Comparison of ENCODE assay signal across 10 cellular contexts in the genomic region with DNA sequence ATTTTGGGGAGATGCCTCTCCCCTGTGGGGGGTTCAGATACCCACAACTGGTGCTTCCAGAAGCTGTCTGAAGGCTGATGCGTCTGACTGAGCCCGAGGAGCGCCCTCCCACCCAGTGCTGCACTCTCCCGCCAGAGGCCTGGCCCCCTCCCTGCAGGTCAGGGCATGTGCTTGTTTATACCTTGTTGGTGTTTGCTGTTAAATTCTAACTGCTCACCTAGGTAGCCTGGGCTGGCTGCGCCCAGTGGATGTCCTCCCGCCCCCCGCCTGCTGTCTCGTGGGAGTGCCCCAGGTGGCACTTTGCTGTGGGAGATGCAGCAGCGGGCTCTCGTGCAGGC. TPM values are rescaled to one million over a fixed set of nuclear protein-coding genes. Genes with fewer than 3 reads are reported as not detected.
A peak's percentile ranks its signal among the peaks of the same experiment; 100 is the strongest.
DNase-seq lines count a peak whose midpoint lies in the region; ATAC-seq and TF ChIP-seq lines count a peak whose summit lies in the region.
"Had no signal": no experiment of that assay in that cellular context is flagged by ENCODE, and none has a peak within 500 bp of the region (broad histone marks: within the 10 kb centered on the region; RNA-seq: fewer than 3 reads in every experiment).

No MANE protein-coding gene starts in this region.

- TF ChIP-seq CTCF in left lung (IDR thresholded peaks at IDR 0.05) (no peak), glutamatergic neuron (IDR thresholded peaks at IDR 0.05; ENCODE audit: partially characterized antibody, unreplicated experiment) (no peak)

- no peak overlapping the region for H3K4me3 ChIP-seq in left lung

- H3K9me3 ChIP-seq in left lung = no peaks in the 10 kb centered on the region

- H3K36me3 Mint-ChIP-seq in T-helper 1 cell treated with Interleukin-12 subunit alpha and Interleukin-12 subunit beta and Interleukin-4 antibody, amounts not matched to agents 30 μg/mL and 1 μg/mL, for 36 hours (ENCODE audit: low read depth) = peaks cover 13% of the 10 kb centered on the region
- H3K36me3 Mint-ChIP-seq in activated naive CD8-positive, alpha-beta T cell = peaks cover 3% of the 10 kb centered on the region
- H3K36me3 Mint-ChIP-seq in glutamatergic neuron (ENCODE audit: unreplicated experiment) = no peaks in the 10 kb centered on the region

- peaks cover 0 to 17% of the 10 kb centered on the region in 2 donors for H3K36me3 ChIP-seq in left lung

- DNase-seq in T-helper 1 cell (no peak), left lung (peak in 1 of 2 donors; percentile 31), substantia nigra (lab: John Stamatoyannopoulos, UW) (peak in 1 of 49 donors; percentile 80), glutamatergic neuron (no peak), NCI-H1048 (lab: John Stamatoyannopoulos, UW) (no peak)
- no peak for DNase-seq in activated CD4-positive, alpha-beta T cell treated with anti-CD3 and anti-CD28 coated beads for 1 hour
- DNase-seq: activated gamma-delta T cell treated with Interleukin-2 at 50 U/mL for 16 hours had no signal

- no peak overlapping the region for H3K27ac Mint-ChIP-seq in T-helper 1 cell treated with Interleukin-12 subunit alpha and Interleukin-12 subunit beta and Interleukin-4 antibody, amounts not matched to agents 30 μg/mL and 1 μg/mL, for 36 hours
- peak overlapping the region; percentile 99 for H3K27ac Mint-ChIP-seq in activated naive CD8-positive, alpha-beta T cell
- H3K27ac Mint-ChIP-seq in glutamatergic neuron (ENCODE audit: unreplicated experiment) = no peak overlapping the region

- no peaks in the 10 kb centered on the region for H3K27me3 ChIP-seq in left lung

- intact Hi-C loops in left lung (cut with DNase I) = no loop called here

- no peaks in the 10 kb centered on the region for H3K27me3 Mint-ChIP-seq in T-helper 1 cell treated with Interleukin-12 subunit alpha and Interleukin-12 subunit beta and Interleukin-4 antibody, amounts not matched to agents 30 μg/mL and 1 μg/mL, for 36 hours (ENCODE audit: low read depth)
- H3K27me3 Mint-ChIP-seq in activated naive CD8-positive, alpha-beta T cell = no peaks in the 10 kb centered on the region
- H3K27me3 Mint-ChIP-seq in glutamatergic neuron (ENCODE audit: unreplicated experiment) = peaks cover 4% of the 10 kb centered on the region

- H3K4me1 ChIP-seq in left lung = peaks cover 70 to 99% of the 10 kb centered on the region in 2 donors

- H3K9me3 Mint-ChIP-seq in T-helper 1 cell treated with Interleukin-12 subunit alpha and Interleukin-12 subunit beta and Interleukin-4 antibody, amounts not matched to agents 30 μg/mL and 1 μg/mL, for 36 hours = no peaks in the 10 kb centered on the region
- no peaks in the 10 kb centered on the region for H3K9me3 Mint-ChIP-seq in activated naive CD8-positive, alpha-beta T cell (ENCODE audit: low read depth)
- peaks cover 9% of the 10 kb centered on the region for H3K9me3 Mint-ChIP-seq in glutamatergic neuron (ENCODE audit: unreplicated experiment)

- peak overlapping the region; percentile 65 for H3K4me3 Mint-ChIP-seq in T-helper 1 cell treated with Interleukin-12 subunit alpha and Interleukin-12 subunit beta and Interleukin-4 antibody, amounts not matched to agents 30 μg/mL and 1 μg/mL, for 36 hours
- no peak overlapping the region for H3K4me3 Mint-ChIP-seq in activated naive CD8-positive, alpha-beta T cell
- no peak overlapping the region for H3K4me3 Mint-ChIP-seq in glutamatergic neuron (ENCODE audit: unreplicated experiment)

- no peak for ATAC-seq in left lung
- ATAC-seq: Panc1 had no signal

- peaks cover 85% of the 10 kb centered on the region for H3K4me1 Mint-ChIP-seq in T-helper 1 cell treated with Interleukin-12 subunit alpha and Interleukin-12 subunit beta and Interleukin-4 antibody, amounts not matched to agents 30 μg/mL and 1 μg/mL, for 36 hours (ENCODE audit: low read depth)
- H3K4me1 Mint-ChIP-seq in activated naive CD8-positive, alpha-beta T cell (ENCODE audit: low read depth) = peaks cover 98% of the 10 kb centered on the region
- H3K4me1 Mint-ChIP-seq in glutamatergic neuron (ENCODE audit: low read depth, unreplicated experiment) = peaks cover 61% of the 10 kb centered on the region

- H3K27ac ChIP-seq in left lung = peak overlapping the region; percentile 57 to 85
- H3K27ac ChIP-seq in substantia nigra (ENCODE audit: low read depth, low read length, poor library complexity, severe bottlenecking) = peak overlapping the region; percentile 91

RNA-seq across cellular contexts. Expression of gene KLF13, which starts 12.9 kb away (rescaled TPM):
- 100 to 1,000 TPM; 110 to 116 TPM for total RNA-seq in left lung
- 141 TPM for total RNA-seq in glutamatergic neuron (ENCODE audit: unreplicated experiment)
